25 cellular contexts compared by ENCODE assay signal in the genomic region with DNA sequence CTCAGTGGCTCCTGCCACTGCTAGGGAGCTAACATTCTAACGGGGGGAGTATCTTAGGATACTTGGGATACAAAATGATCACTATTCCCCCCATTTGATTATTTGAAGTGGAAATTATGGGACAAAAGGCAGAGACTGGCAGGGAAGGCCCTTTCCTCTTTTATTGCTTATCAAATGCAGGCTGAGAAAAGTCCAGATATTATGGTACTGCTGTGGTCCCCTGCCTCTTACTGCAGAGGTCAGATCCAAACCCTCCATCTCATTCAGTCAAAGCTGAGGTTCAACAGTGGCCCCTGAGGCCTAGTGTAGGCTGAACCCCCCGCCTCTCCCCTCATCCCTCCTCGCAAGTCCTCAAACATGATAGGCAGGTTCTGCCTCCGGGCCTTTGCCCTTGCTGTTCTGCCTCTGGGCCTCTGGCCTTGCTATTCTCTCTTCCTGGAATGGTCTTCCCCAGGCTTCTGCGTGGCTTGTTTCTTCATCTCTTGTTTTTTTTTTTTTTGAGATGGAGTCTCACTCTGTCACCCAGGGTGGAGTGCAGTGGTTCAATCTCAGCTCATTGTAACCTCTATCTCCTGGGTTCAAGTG. TPM values are rescaled to one million over a fixed set of nuclear protein-coding genes. Genes with fewer than 3 reads are reported as not detected.
"Had no signal": no experiment of that assay in that cellular context is flagged by ENCODE, and none has a peak within 500 bp of the region (broad histone marks: within the 10 kb centered on the region; RNA-seq: fewer than 3 reads in every experiment).

No MANE protein-coding gene starts in this region.

- H3K4me1 Mint-ChIP-seq: WTC11 had no signal

- H3K27ac Mint-ChIP-seq: activated CD4-positive, alpha-beta memory T cell treated with anti-CD3 and anti-CD28 coated beads, Interleukin-2, amount 10 ng/mL, durations not matched to agents 7 days and 5 days; activated CD4-positive, alpha-beta T cell treated with anti-CD3 and anti-CD28 coated beads, Interleukin-2, amount 10 ng/mL, durations not matched to agents 7 days and 5 days; activated T-cell treated with anti-CD3 and anti-CD28 coated beads, Interleukin-2, amount 50 U/mL, for 24 hours; effector memory CD8-positive, alpha-beta T cell; memory B cell; natural killer cell; neural progenitor cell; WTC11 had no signal

- H3K4me3 ChIP-seq: coronary artery, dorsolateral prefrontal cortex, heart left ventricle, neural progenitor cell, skin epidermis, testis, transverse colon had no signal

- H3K36me3 Mint-ChIP-seq: activated naive CD4-positive, alpha-beta T cell treated with anti-CD3 and anti-CD28 coated beads, Interleukin-2, amount 50 U/mL, for 24 hours; immature natural killer cell; natural killer cell; neural progenitor cell; WTC11 had no signal

- H3K27ac ChIP-seq: dorsolateral prefrontal cortex, heart left ventricle, neural progenitor cell, testis, transverse colon had no signal

- H3K9me3 ChIP-seq: heart left ventricle, testis, transverse colon had no signal

- H2AFZ ChIP-seq: neural progenitor cell had no signal

- H3K9me3 Mint-ChIP-seq: activated CD4-positive, alpha-beta memory T cell treated with anti-CD3 and anti-CD28 coated beads, Interleukin-2, amount 10 ng/mL, durations not matched to agents 7 days and 5 days; activated CD4-positive, alpha-beta T cell treated with anti-CD3 and anti-CD28 coated beads, Interleukin-2, amount 10 ng/mL, durations not matched to agents 7 days and 5 days; activated naive CD4-positive, alpha-beta T cell treated with anti-CD3 and anti-CD28 coated beads, Interleukin-2, amount 50 U/mL, for 24 hours; activated T-cell treated with anti-CD3 and anti-CD28 coated beads, Interleukin-2, amount 50 U/mL, for 24 hours; effector memory CD8-positive, alpha-beta T cell; immature natural killer cell; natural killer cell; neural progenitor cell had no signal

- H3K27me3 ChIP-seq: heart left ventricle, testis, transverse colon had no signal

- H3K9ac ChIP-seq: neural progenitor cell had no signal

- DNase-seq: activated CD4-positive, alpha-beta memory T cell treated with anti-CD3 and anti-CD28 coated beads, Interleukin-2, amount 10 ng/mL, durations not matched to agents 7 days and 5 days; activated CD4-positive, alpha-beta T cell treated with anti-CD3 and anti-CD28 coated beads for 1 hour; activated CD4-positive, alpha-beta T cell treated with anti-CD3 and anti-CD28 coated beads, Interleukin-2, amount 10 ng/mL, durations not matched to agents 7 days and 5 days; activated CD8-positive, alpha-beta memory T cell treated with anti-CD3 and anti-CD28 coated beads, Interleukin-2, amount 50 U/mL, for 48 hours; activated gamma-delta T cell treated with Interleukin-2 at 50 U/mL for 16 hours; activated T-cell treated with anti-CD3 and anti-CD28 coated beads, Interleukin-2, amount 50 U/mL, for 24 hours; cerebellar nuclear complex; dorsolateral prefrontal cortex; effector memory CD8-positive, alpha-beta T cell; foreskin fibroblast; immature natural killer cell; natural killer cell; stimulated activated CD4-positive, alpha-beta T cell treated with anti-CD3 and anti-CD28 coated beads, Interleukin-12 subunit alpha, Interleukin-12 subunit beta, amount 100 ng/mL, for 4 hours; stimulated activated CD4-positive, alpha-beta T cell treated with anti-CD3 and anti-CD28 coated beads, Interleukin-4, amount 100 ng/mL, for 1 hour; stimulated activated naive CD8-positive, alpha-beta T cell treated with anti-CD3 and anti-CD28 coated beads, Interleukin-15, Interleukin-2, amounts not matched to agents 100 U/mL and 50 U/mL, for 24 hours; testis; transverse colon had no signal

- H3K4me1 ChIP-seq: neural progenitor cell, testis had no signal

- H3K27me3 Mint-ChIP-seq: activated CD4-positive, alpha-beta memory T cell treated with anti-CD3 and anti-CD28 coated beads, Interleukin-2, amount 10 ng/mL, durations not matched to agents 7 days and 5 days; activated CD4-positive, alpha-beta T cell treated with anti-CD3 and anti-CD28 coated beads, Interleukin-2, amount 10 ng/mL, durations not matched to agents 7 days and 5 days; activated naive CD4-positive, alpha-beta T cell treated with anti-CD3 and anti-CD28 coated beads, Interleukin-2, amount 50 U/mL, for 24 hours had no signal

- H3K4me3 Mint-ChIP-seq: activated CD4-positive, alpha-beta memory T cell treated with anti-CD3 and anti-CD28 coated beads, Interleukin-2, amount 10 ng/mL, durations not matched to agents 7 days and 5 days; activated CD4-positive, alpha-beta T cell treated with anti-CD3 and anti-CD28 coated beads, Interleukin-2, amount 10 ng/mL, durations not matched to agents 7 days and 5 days; activated naive CD4-positive, alpha-beta T cell treated with anti-CD3 and anti-CD28 coated beads, Interleukin-2, amount 50 U/mL, for 24 hours; activated T-cell treated with anti-CD3 and anti-CD28 coated beads, Interleukin-2, amount 50 U/mL, for 24 hours; effector memory CD8-positive, alpha-beta T cell; immature natural killer cell; memory B cell; natural killer cell; neural progenitor cell; WTC11 had no signal

- H3K36me3 ChIP-seq: heart left ventricle, neural progenitor cell, transverse colon had no signal

- H3K4me2 ChIP-seq: neural progenitor cell had no signal

RNA-seq across cellular contexts. Expression of a gene that starts 34.2 kb away (rescaled TPM):
- total RNA-seq: activated CD4-positive, alpha-beta memory T cell treated with anti-CD3 and anti-CD28 coated beads, Interleukin-2, amount 10 ng/mL, durations not matched to agents 7 days and 5 days; activated CD4-positive, alpha-beta T cell treated with anti-CD3 and anti-CD28 coated beads, Interleukin-2, amount 10 ng/mL, durations not matched to agents 7 days and 5 days; natural killer cell; T-helper 2 cell treated with Interferon-gamma antibody and Interleukin-4, amounts not matched to agents 100 ng/mL and 5 ng/mL, for 36 hours had no signal
- polyA plus RNA-seq: immature natural killer cell had no signal
